Comparison of ENCODE assay signal across 16 cellular contexts in genomic region chr4:112083587-112084347, GRCh38.
A peak's percentile ranks its signal among the peaks of the same experiment; 100 is the strongest.
DNase-seq lines count a peak whose midpoint lies in the region; ATAC-seq, FAIRE-seq and TF ChIP-seq lines count a peak whose summit lies in the region.
"Had no signal": no experiment of that assay in that cellular context is flagged by ENCODE, and none has a peak within 500 bp of the region (broad histone marks: within the 10 kb centered on the region; RNA-seq: fewer than 3 reads in every experiment).

No MANE protein-coding gene starts in this region.

- H4K8ac ChIP-seq in mesenchymal stem cell (ENCODE audit: low read length) = no peak overlapping the region

- no peak overlapping the region for H2BK120ac ChIP-seq in mesenchymal stem cell (ENCODE audit: low read depth, low read length)

- POLR2A ChIA-PET in activated CD4-positive, alpha-beta memory T cell treated with anti-CD3 and anti-CD28 coated beads, Interleukin-2, amount 10 ng/mL, durations not matched to agents 7 days and 5 days (lab: Charles Lee) = no interaction called here

- H3K23ac ChIP-seq in mesenchymal stem cell (ENCODE audit: low read length in 2 of 2) = no peak overlapping the region

- dilution Hi-C loops in mammary epithelial cell (cut with HindIII; ENCODE audit: low sequenced_read_pairs) = no loop called here

- H2AFZ ChIP-seq in mammary epithelial cell (ENCODE audit: low read depth, low read length) (no peak overlapping the region), mesenchymal stem cell (ENCODE audit: low read depth, low read length) (no peak overlapping the region)

- H3K14ac ChIP-seq in mesenchymal stem cell (ENCODE audit: low read length in 2 of 2) = peak overlapping the region in 1 of 2 experiments; percentile 41

- H3K27me3 ChIP-seq in mammary epithelial cell (ENCODE audit: insufficient read depth, low read length) = no peaks in the 10 kb centered on the region
- H3K27me3 ChIP-seq in mesenchymal stem cell (ENCODE audit: control insufficient read depth in 1 of 2, insufficient read depth in 1 of 2, low read length in 2 of 2) = no peaks in the 10 kb centered on the region
- H3K27me3 ChIP-seq in left lung = no peaks in the 10 kb centered on the region
- H3K27me3 ChIP-seq: tibial artery had no signal

- no peaks in the 10 kb centered on the region for H3K79me1 ChIP-seq in mesenchymal stem cell (replicated peaks; ENCODE audit: low read length, poor library complexity, severe bottlenecking)

- H3K27ac ChIP-seq in mammary epithelial cell (ENCODE audit: insufficient read depth, low read depth, low read length) (peak overlapping the region; percentile 79), mesenchymal stem cell (ENCODE audit: low read length, poor library complexity, severe bottlenecking) (peak overlapping the region; percentile 94), left lung (peak overlapping the region in 1 of 2 donors; percentile 7)
- H3K27ac ChIP-seq: tibial artery had no signal

- H4K20me1 ChIP-seq in mammary epithelial cell (ENCODE audit: insufficient read depth, low read length) = no peaks in the 10 kb centered on the region

- in situ Hi-C loops in mammary epithelial cell (cut with MboI; ENCODE audit: low sequenced_read_pairs in 2 of 2) = loop anchor here in 1 of 2 donors (25.0 kb wide), 1 partner anchor 454 kb away; no protein-coding TSS in a partner anchor

- H3K4me3 ChIP-seq in mammary epithelial cell (replicated peaks in 1 of 3; ENCODE audit: insufficient read depth in 1 of 3, low read depth in 2 of 3, low read length in 3 of 3) (no peak overlapping the region), mesenchymal stem cell (ENCODE audit: insufficient read depth in 1 of 2, low read depth in 1 of 2, low read length in 2 of 2) (no peak overlapping the region), left lung (no peak overlapping the region)
- H3K4me3 ChIP-seq: tibial artery had no signal

- CTCF ChIA-PET in mammary epithelial cell (lab: Charles Lee; ENCODE audit: low non-redundant PET) = no interaction called here
- CTCF ChIA-PET in activated CD4-positive, alpha-beta memory T cell treated with anti-CD3 and anti-CD28 coated beads, Interleukin-2, amount 10 ng/mL, durations not matched to agents 7 days and 5 days (lab: Charles Lee) = interaction anchor here (0.8 kb wide), 1 partner anchor 8 kb away, joined by 3 read pairs; no protein-coding TSS in a partner anchor

- H3K27ac Mint-ChIP-seq in activated CD4-positive, alpha-beta memory T cell treated with anti-CD3 and anti-CD28 coated beads, Interleukin-2, amount 10 ng/mL, durations not matched to agents 7 days and 5 days = no peak overlapping the region
- H3K27ac Mint-ChIP-seq: activated B cell treated with CpG ODN at 0.5 μM for 24 hours; activated naive CD8-positive, alpha-beta T cell treated with anti-CD3 and anti-CD28 coated beads, Interleukin-2, amount 50 U/mL, for 24 hours; T-cell had no signal

- DNase-seq in A172 (ENCODE audit: low spot score) = peak; percentile 54
- peak; percentile 9 for DNase-seq in HTR-8/SVneo (ENCODE audit: insufficient read length, low spot score)
- DNase-seq in mammary epithelial cell = peak; percentile 14
- peak; percentile 49 for DNase-seq in mesenchymal stem cell
- DNase-seq in activated CD4-positive, alpha-beta memory T cell treated with anti-CD3 and anti-CD28 coated beads, Interleukin-2, amount 10 ng/mL, durations not matched to agents 7 days and 5 days = no peak
- no peak for DNase-seq in activated CD4-positive, alpha-beta T cell treated with anti-CD3 and anti-CD28 coated beads for 1 hour
- no peak for DNase-seq in left lung
- DNase-seq in stimulated activated CD4-positive, alpha-beta T cell treated with anti-CD3 and anti-CD28 coated beads, Interleukin-2, amount 100 ng/mL, for 48 hours = no peak
- DNase-seq: activated B cell treated with CpG ODN at 0.5 μM for 24 hours; activated naive CD8-positive, alpha-beta T cell treated with anti-CD3 and anti-CD28 coated beads, Interleukin-2, amount 50 U/mL, for 24 hours; cortex of kidney; Kasumi-1; NCI-H1930; nucleus accumbens; T-cell; tibial artery had no signal

- peak overlapping the region; percentile 55 for H3K4me2 ChIP-seq in mammary epithelial cell (ENCODE audit: insufficient read depth, low read depth, low read length)
- H3K4me2 ChIP-seq in mesenchymal stem cell (ENCODE audit: low read length, poor library complexity, severe bottlenecking) = no peak overlapping the region

- H2BK5ac ChIP-seq in mesenchymal stem cell (ENCODE audit: low read depth, low read length, poor library complexity, severe bottlenecking) = peak overlapping the region; percentile 82

- H3K4me3 Mint-ChIP-seq in activated CD4-positive, alpha-beta memory T cell treated with anti-CD3 and anti-CD28 coated beads, Interleukin-2, amount 10 ng/mL, durations not matched to agents 7 days and 5 days = no peak overlapping the region
- H3K4me3 Mint-ChIP-seq: activated B cell treated with CpG ODN at 0.5 μM for 24 hours; activated naive CD8-positive, alpha-beta T cell treated with anti-CD3 and anti-CD28 coated beads, Interleukin-2, amount 50 U/mL, for 24 hours; T-cell had no signal

- H2AK5ac ChIP-seq in mesenchymal stem cell (ENCODE audit: low read length, severe bottlenecking) = peak overlapping the region; percentile 85

- no peak for FAIRE-seq in HTR-8/SVneo (lab: Jason Lieb, UNC)

- H4K91ac ChIP-seq in mesenchymal stem cell (ENCODE audit: low read length) = no peak overlapping the region

- no peak for ATAC-seq in left lung
- ATAC-seq: activated naive CD8-positive, alpha-beta T cell treated with anti-CD3 and anti-CD28 coated beads, Interleukin-2, amount 50 U/mL, for 24 hours; T-cell had no signal

- peak overlapping the region; percentile 48 to 79 for H3K18ac ChIP-seq in mesenchymal stem cell (ENCODE audit: low read depth in 1 of 2, low read length in 2 of 2)

- H2BK12ac ChIP-seq in mesenchymal stem cell (ENCODE audit: low read length in 2 of 2) = no peak overlapping the region

- no peak overlapping the region for H3K9ac ChIP-seq in mammary epithelial cell (ENCODE audit: insufficient read depth, low read length)
- H3K9ac ChIP-seq in mesenchymal stem cell (ENCODE audit: low read length) = no peak overlapping the region

- peak overlapping the region in 1 of 2 experiments; percentile 49 for H3K4ac ChIP-seq in mesenchymal stem cell (ENCODE audit: low read depth in 1 of 2, low read length in 2 of 2)

- no peaks in the 10 kb centered on the region for H3K36me3 Mint-ChIP-seq in activated CD4-positive, alpha-beta memory T cell treated with anti-CD3 and anti-CD28 coated beads, Interleukin-2, amount 10 ng/mL, durations not matched to agents 7 days and 5 days (ENCODE audit: low read depth)
- H3K36me3 Mint-ChIP-seq: T-cell had no signal

- no TSS peak for BruUV-seq in mammary epithelial cell (replicated peaks; lab: Mats Ljungman, UMichigan)

- H3K9me3 Mint-ChIP-seq in activated CD4-positive, alpha-beta memory T cell treated with anti-CD3 and anti-CD28 coated beads, Interleukin-2, amount 10 ng/mL, durations not matched to agents 7 days and 5 days = no peaks in the 10 kb centered on the region
- H3K9me3 Mint-ChIP-seq: activated B cell treated with CpG ODN at 0.5 μM for 24 hours; activated naive CD8-positive, alpha-beta T cell treated with anti-CD3 and anti-CD28 coated beads, Interleukin-2, amount 50 U/mL, for 24 hours; T-cell had no signal

- peaks cover 7% of the 10 kb centered on the region for H3K27me3 Mint-ChIP-seq in activated CD4-positive, alpha-beta memory T cell treated with anti-CD3 and anti-CD28 coated beads, Interleukin-2, amount 10 ng/mL, durations not matched to agents 7 days and 5 days

- no peaks in the 10 kb centered on the region for H3K79me2 ChIP-seq in mammary epithelial cell (ENCODE audit: insufficient read depth, low read length)

- no peak overlapping the region for H2BK15ac ChIP-seq in mesenchymal stem cell (ENCODE audit: low read depth, poor library complexity, severe bottlenecking)

- H3K9me3 ChIP-seq in mammary epithelial cell (replicated peaks; ENCODE audit: insufficient read depth, low read length) = no peaks in the 10 kb centered on the region
- no peaks in the 10 kb centered on the region for H3K9me3 ChIP-seq in mesenchymal stem cell (ENCODE audit: control insufficient read depth, low read length)
- H3K9me3 ChIP-seq in left lung = no peaks in the 10 kb centered on the region
- H3K9me3 ChIP-seq: tibial artery had no signal

- H3K4me1 ChIP-seq in mammary epithelial cell (ENCODE audit: insufficient read depth, low read length) = peaks cover 32% of the 10 kb centered on the region
- peaks cover 4% of the 10 kb centered on the region for H3K4me1 ChIP-seq in mesenchymal stem cell (ENCODE audit: control insufficient read depth, insufficient read depth, low read depth, low read length)
- peaks cover 3 to 28% of the 10 kb centered on the region in 2 donors for H3K4me1 ChIP-seq in left lung
- H3K4me1 ChIP-seq: tibial artery had no signal

- intact Hi-C loops in mammary epithelial cell (cut with micrococcal nuclease) = no loop called here
- intact Hi-C loops in left lung (cut with DNase I) = no loop called here

- WGBS in mammary epithelial cell (ENCODE audit: low coverage, missing lambda C conversion rate) = 86% methylated on average over 3 of the region's 3 CpGs
- 40% methylated on average over 3 of the region's 3 CpGs for WGBS in mesenchymal stem cell

- H3K4me1 Mint-ChIP-seq in activated CD4-positive, alpha-beta memory T cell treated with anti-CD3 and anti-CD28 coated beads, Interleukin-2, amount 10 ng/mL, durations not matched to agents 7 days and 5 days = peaks cover 8% of the 10 kb centered on the region
- H3K4me1 Mint-ChIP-seq: activated B cell treated with CpG ODN at 0.5 μM for 24 hours; activated naive CD8-positive, alpha-beta T cell treated with anti-CD3 and anti-CD28 coated beads, Interleukin-2, amount 50 U/mL, for 24 hours; T-cell had no signal

- TF ChIP-seq CTCF in mammary epithelial cell (conservative IDR thresholded peaks at IDR 0.05 in 1 of 2, IDR thresholded peaks at IDR 0.05 in 1 of 2; ENCODE audit: extremely low read depth in 1 of 2, insufficient read depth in 1 of 2, low read depth in 1 of 2, low read length in 2 of 2) (no peak), left lung (IDR thresholded peaks at IDR 0.05) (no peak)

- H3K36me3 ChIP-seq in mammary epithelial cell (ENCODE audit: insufficient read depth, low read length) (no peaks in the 10 kb centered on the region), mesenchymal stem cell (ENCODE audit: control insufficient read depth in 1 of 2, insufficient read depth in 2 of 2, low read depth in 1 of 2, low read length in 2 of 2) (no peaks in the 10 kb centered on the region), left lung (no peaks in the 10 kb centered on the region)
- H3K36me3 ChIP-seq: tibial artery had no signal

Comparison
In these comparisons a context has a peak if more than half of its experiments do, and no peak if none do; other contexts are left out.
1. DNase-seq: peak in A172 (single experiment), HTR-8/SVneo (single experiment), mammary epithelial cell (single experiment) and mesenchymal stem cell (single experiment); none in activated CD4-positive, alpha-beta memory T cell treated with anti-CD3 and anti-CD28 coated beads, Interleukin-2, amount 10 ng/mL, durations not matched to agents 7 days and 5 days (single experiment), activated CD4-positive, alpha-beta T cell treated with anti-CD3 and anti-CD28 coated beads for 1 hour (single experiment), left lung (0 of 2) and stimulated activated CD4-positive, alpha-beta T cell treated with anti-CD3 and anti-CD28 coated beads, Interleukin-2, amount 100 ng/mL, for 48 hours (0 of 2).